Comparison of ENCODE assay signal across 10 cellular contexts in the genomic region with DNA sequence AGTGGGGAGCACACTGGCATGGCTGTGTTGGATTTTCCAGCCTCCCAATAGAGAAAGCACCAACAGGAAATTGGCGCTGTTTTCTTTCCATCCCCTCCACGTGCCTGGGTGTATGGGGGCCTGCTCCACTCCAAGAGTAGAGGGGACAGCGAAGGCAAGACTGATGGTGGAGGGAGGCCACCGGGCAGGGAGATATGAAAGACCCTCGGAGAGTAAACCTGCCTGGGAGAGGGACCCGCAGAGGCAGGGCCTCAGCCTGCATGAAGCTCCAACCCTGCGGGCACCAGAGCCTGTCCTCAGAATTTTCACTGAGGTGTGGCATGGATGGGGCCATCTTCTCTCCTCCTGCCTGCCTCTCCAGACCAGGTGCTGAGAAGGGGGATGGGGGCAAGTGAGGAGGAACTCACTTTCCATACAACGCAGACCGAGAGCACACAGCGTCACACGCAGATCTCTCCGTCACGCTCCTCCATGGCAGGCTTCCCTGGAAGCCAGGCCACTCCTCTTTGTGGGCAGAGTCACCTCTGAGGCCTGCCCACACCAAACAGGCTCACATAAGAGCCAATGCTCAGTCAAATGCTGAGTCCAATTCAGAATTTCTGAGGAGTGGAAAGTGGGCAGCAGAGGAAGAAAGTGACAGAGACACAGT. TPM values are rescaled to one million over a fixed set of nuclear protein-coding genes. Genes with fewer than 3 reads are reported as not detected.
DNase-seq lines count a peak whose midpoint lies in the region; TF ChIP-seq lines count a peak whose summit lies in the region.
"Had no signal": no experiment of that assay in that cellular context is flagged by ENCODE, and none has a peak within 500 bp of the region (broad histone marks: within the 10 kb centered on the region; RNA-seq: fewer than 3 reads in every experiment).

No MANE protein-coding gene starts in this region.

- H3K9ac ChIP-seq in mucosa of rectum (ENCODE audit: low read depth in 1 of 2, low read length in 2 of 2) = peak overlapping the region in 1 of 2 donors; percentile 62

- H3K4me1 ChIP-seq in ascending aorta (peaks cover 19 to 50% of the 10 kb centered on the region in 2 donors), mucosa of rectum (ENCODE audit: control insufficient read depth in 2 of 2, insufficient read depth in 2 of 2, low read length in 2 of 2) (peaks cover 34 to 46% of the 10 kb centered on the region in 2 donors)

- TF ChIP-seq CTCF in 22Rv1 (IDR thresholded peaks at IDR 0.05) (no peak), ascending aorta (IDR thresholded peaks at IDR 0.05) (no peak)

- intact Hi-C loops in ascending aorta (cut with DNase I) = no loop called here

- H3K9me3 ChIP-seq in ascending aorta = no peaks in the 10 kb centered on the region
- no peaks in the 10 kb centered on the region for H3K9me3 ChIP-seq in mucosa of rectum (ENCODE audit: control insufficient read depth in 2 of 2, low read length in 2 of 2)
- H3K9me3 ChIP-seq: Caco-2 had no signal

- DNase-seq in NCI-H2196 (lab: John Stamatoyannopoulos, UW; ENCODE audit: unreplicated experiment) = peak; percentile 68
- DNase-seq in ascending aorta (ENCODE audit: low spot score in 2 of 2) = no peak
- no peak for DNase-seq in HuH-7.5 (ENCODE audit: low spot score)
- no peak for DNase-seq in NCI-H1436 treated with DMSO at 0.1 percent for 48 hours (lab: John Stamatoyannopoulos, UW)
- no peak for DNase-seq in occipital lobe (lab: John Stamatoyannopoulos, UW)
- no peak for DNase-seq in activated CD4-positive, CD25-positive, alpha-beta regulatory T cell treated with anti-CD3 and anti-CD28 coated beads, Interleukin-2, amount 50 U/mL, for 72 hours
- DNase-seq: Caco-2; effector CD4-positive, alpha-beta T cell had no signal

- H3K27me3 ChIP-seq in ascending aorta (no peaks in the 10 kb centered on the region), mucosa of rectum (ENCODE audit: control insufficient read depth in 2 of 2, insufficient read depth in 2 of 2, low read length in 2 of 2) (no peaks in the 10 kb centered on the region)

- H3K27ac ChIP-seq in 22Rv1 = peak overlapping the region; percentile 50
- peak overlapping the region; percentile 39 to 57 for H3K27ac ChIP-seq in ascending aorta
- H3K27ac ChIP-seq in mucosa of rectum (ENCODE audit: low read depth in 2 of 2, low read length in 2 of 2) = peak overlapping the region; percentile 89 to 94

- H3K36me3 ChIP-seq in ascending aorta (no peaks in the 10 kb centered on the region), mucosa of rectum (ENCODE audit: control insufficient read depth in 2 of 2, insufficient read depth in 2 of 2, low read length in 2 of 2) (peaks cover 4 to 8% of the 10 kb centered on the region in 2 donors)

- H3K4me3 ChIP-seq in ascending aorta (no peak overlapping the region), mucosa of rectum (ENCODE audit: low read length in 2 of 2) (no peak overlapping the region)

RNA-seq across cellular contexts. Expression of gene ANXA11, which starts 18.8 kb away (rescaled TPM):
- total RNA-seq in ascending aorta = 237 TPM
- total RNA-seq in occipital lobe = 2.3 TPM

RNA-seq across cellular contexts. Expression of gene PLAC9, which starts 54.0 kb away (rescaled TPM):
- total RNA-seq in ascending aorta (221 TPM), occipital lobe (1.6 TPM)
- total RNA-seq: Caco-2 had no signal

Comparison
In these comparisons a context has a peak if more than half of its experiments do, and no peak if none do; other contexts are left out.
1. RNA of gene ANXA11, which starts 18.8 kb away (total RNA-seq): 237 TPM in ascending aorta (single experiment); 2.3 TPM in occipital lobe (single experiment); every median in the first group is over 10 times any median in the second.
2. RNA of gene PLAC9, which starts 54.0 kb away (total RNA-seq): 221 TPM in ascending aorta (single experiment); 1.6 TPM in occipital lobe (single experiment); every median in the first group is over 10 times any median in the second.
3. Peak in every context shown above with its lines, with median percentiles within 50 percentile points of each other: H3K27ac ChIP-seq.